11 cellular contexts compared by ENCODE assay signal in the genomic region with DNA sequence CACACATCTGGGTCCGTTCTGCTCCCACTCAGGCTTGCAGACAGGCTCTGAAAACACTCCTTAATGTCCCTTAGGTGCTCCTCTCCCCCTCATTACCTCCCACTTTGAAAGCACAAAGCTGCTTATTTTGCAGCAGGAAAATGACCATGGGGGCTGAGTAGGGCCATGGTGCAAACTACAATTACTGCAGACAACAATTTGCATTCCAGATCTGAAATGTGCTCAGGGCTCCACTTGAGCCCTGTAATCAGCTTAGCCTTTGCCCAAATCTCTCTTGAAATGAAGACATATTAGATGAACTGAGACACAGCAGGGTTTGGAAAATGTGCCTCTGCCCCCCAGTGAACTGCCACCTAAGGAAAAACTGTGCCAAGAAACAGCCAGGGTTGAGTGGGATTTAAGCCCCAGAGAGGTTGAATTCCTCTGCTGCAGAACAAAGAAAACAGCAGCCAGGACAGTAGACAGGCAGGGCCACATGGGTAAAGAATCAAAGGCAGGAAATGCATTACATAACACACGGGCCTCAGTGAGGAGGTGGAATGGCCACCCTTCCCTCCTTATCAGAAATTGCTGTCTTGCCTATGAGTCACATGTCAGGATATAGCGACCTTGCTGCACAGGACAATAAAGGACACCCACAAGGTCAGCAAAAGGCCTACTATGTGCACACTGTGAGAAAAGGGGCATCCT.
DNase-seq lines count a peak whose midpoint lies in the region; ATAC-seq, FAIRE-seq and TF ChIP-seq lines count a peak whose summit lies in the region.
"Had no signal": no experiment of that assay in that cellular context is flagged by ENCODE, and none has a peak within 500 bp of the region (broad histone marks: within the 10 kb centered on the region; RNA-seq: fewer than 3 reads in every experiment).

No MANE protein-coding gene starts in this region.

- H3K4ac ChIP-seq in mesenchymal stem cell (ENCODE audit: low read depth in 1 of 2, low read length in 2 of 2), result peak overlapping the region in 1 of 2 experiments; percentile 19

- no peaks in the 10 kb centered on the region for H3K79me1 ChIP-seq in mesenchymal stem cell (replicated peaks; ENCODE audit: low read length, poor library complexity, severe bottlenecking)

- H3K4me1 ChIP-seq in DND-41 (ENCODE audit: insufficient read depth, low read length), result peaks cover 26% of the 10 kb centered on the region
- peaks cover 35% of the 10 kb centered on the region for H3K4me1 ChIP-seq in astrocyte (ENCODE audit: insufficient read depth, low read length)
- H3K4me1 ChIP-seq in mesenchymal stem cell (ENCODE audit: control insufficient read depth, insufficient read depth, low read depth, low read length), result peaks cover 2% of the 10 kb centered on the region
- peaks cover 3 to 42% (median 8%) of the 10 kb centered on the region in 3 donors for H3K4me1 ChIP-seq in gastroesophageal sphincter

- H4K8ac ChIP-seq in mesenchymal stem cell (ENCODE audit: low read length), result peak overlapping the region; percentile 8

- H3K4me3 ChIP-seq in DND-41 (ENCODE audit: low read depth in 1 of 2, low read length in 2 of 2) (no peak overlapping the region; a peak in 1 of 4 replicates), NB4 (ENCODE audit: low read depth, low read length) (no peak overlapping the region), astrocyte (ENCODE audit: insufficient read depth, low read depth, low read length) (no peak overlapping the region), mesenchymal stem cell (ENCODE audit: insufficient read depth in 1 of 2, low read depth in 1 of 2, low read length in 2 of 2) (no peak overlapping the region), gastroesophageal sphincter (no peak overlapping the region)

- peak overlapping the region; percentile 73 to 79 for H2BK12ac ChIP-seq in mesenchymal stem cell (ENCODE audit: low read length in 2 of 2)

- TF ChIP-seq EP300 in gastroesophageal sphincter (IDR thresholded peaks at IDR 0.05), result no peak

- 32% methylated on average over 3 of the region's 3 CpGs for whole genome bisulfite sequencing in mesenchymal stem cell
- WGBS in gastroesophageal sphincter (ENCODE audit: low coverage in 1 of 2), 2 donors, result 43 to 60% methylated on average over 1 to 2 of the region's 3 CpGs

- H2AFZ ChIP-seq in DND-41 (ENCODE audit: low read depth, low read length) (peak overlapping the region; percentile 74), astrocyte (ENCODE audit: low read depth, low read length) (peak overlapping the region; percentile 7), mesenchymal stem cell (ENCODE audit: low read depth, low read length) (no peak overlapping the region)

- H3K27me3 ChIP-seq in DND-41 (ENCODE audit: insufficient read depth, low read length, poor library complexity) (no peaks in the 10 kb centered on the region), astrocyte (ENCODE audit: insufficient read depth, low read length) (no peaks in the 10 kb centered on the region), mesenchymal stem cell (ENCODE audit: control insufficient read depth in 1 of 2, insufficient read depth in 1 of 2, low read length in 2 of 2) (no peaks in the 10 kb centered on the region), gastroesophageal sphincter (no peaks in the 10 kb centered on the region)

- H2BK15ac ChIP-seq in mesenchymal stem cell (ENCODE audit: low read depth, poor library complexity, severe bottlenecking), result no peak overlapping the region

- peak overlapping the region; percentile 48 for H3K27ac Mint-ChIP-seq in astrocyte (ENCODE audit: unreplicated experiment)

- H3K18ac ChIP-seq in mesenchymal stem cell (ENCODE audit: low read depth in 1 of 2, low read length in 2 of 2), result peak overlapping the region; percentile 18 to 57

- H3K36me3 ChIP-seq in DND-41 (ENCODE audit: insufficient read depth, low read length) (no peaks in the 10 kb centered on the region), astrocyte (ENCODE audit: insufficient read depth, low read length) (no peaks in the 10 kb centered on the region), mesenchymal stem cell (ENCODE audit: control insufficient read depth in 1 of 2, insufficient read depth in 2 of 2, low read depth in 1 of 2, low read length in 2 of 2) (no peaks in the 10 kb centered on the region), gastroesophageal sphincter (no peaks in the 10 kb centered on the region)

- H3K79me2 ChIP-seq in DND-41 (ENCODE audit: insufficient read depth, low read length), result no peaks in the 10 kb centered on the region
- H3K79me2 ChIP-seq in astrocyte (ENCODE audit: insufficient read depth, low read length), result no peaks in the 10 kb centered on the region

- no peak for TF ChIP-seq POLR2A in NB4 (IDR thresholded peaks at IDR 0.05; ENCODE audit: extremely low read depth, insufficient read length)
- no peak for TF ChIP-seq POLR2A in gastroesophageal sphincter (IDR thresholded peaks at IDR 0.05)

- H3K36me3 Mint-ChIP-seq in astrocyte (ENCODE audit: low read depth, unreplicated experiment), result no peaks in the 10 kb centered on the region

- no peak overlapping the region for H2BK5ac ChIP-seq in mesenchymal stem cell (ENCODE audit: low read depth, low read length, poor library complexity, severe bottlenecking)

- no peaks in the 10 kb centered on the region for H3K27me3 Mint-ChIP-seq in astrocyte (ENCODE audit: low read depth, unreplicated experiment)

- H4K20me1 ChIP-seq in DND-41 (ENCODE audit: insufficient read depth, low read length), result no peaks in the 10 kb centered on the region
- peaks cover 3% of the 10 kb centered on the region for H4K20me1 ChIP-seq in astrocyte (ENCODE audit: insufficient read depth, low read length)

- no peaks in the 10 kb centered on the region for H3K9me3 Mint-ChIP-seq in astrocyte (ENCODE audit: unreplicated experiment)

- H3K4me2 ChIP-seq in DND-41 (ENCODE audit: insufficient read depth, low read length) (0 out of 2 replicates have a peak overlapping the region, but pooled peaks have one; percentile 14), astrocyte (ENCODE audit: low read length) (peak overlapping the region; percentile 34), mesenchymal stem cell (ENCODE audit: low read length, poor library complexity, severe bottlenecking) (no peak overlapping the region)

- H3K9ac ChIP-seq in DND-41 (ENCODE audit: low read depth, low read length) (peak overlapping the region; percentile 42), astrocyte (ENCODE audit: low read length) (no peak overlapping the region), mesenchymal stem cell (ENCODE audit: low read length) (no peak overlapping the region)

- no peak for FAIRE-seq in astrocyte (lab: Jason Lieb, UNC)

- H4K91ac ChIP-seq in mesenchymal stem cell (ENCODE audit: low read length), result peak overlapping the region; percentile 41

- no peak overlapping the region for H2AK5ac ChIP-seq in mesenchymal stem cell (ENCODE audit: low read length, severe bottlenecking)

- TF ChIP-seq CTCF in DND-41 (IDR thresholded peaks at IDR 0.05; ENCODE audit: borderline replicate concordance, extremely low read depth, low read length, poor library complexity, severe bottlenecking), result no peak
- no peak for TF ChIP-seq CTCF in NB4 (IDR thresholded peaks at IDR 0.05; ENCODE audit: low read depth, low read length)
- no peak for TF ChIP-seq CTCF in astrocyte (IDR thresholded peaks at IDR 0.05; ENCODE audit: insufficient read depth, low read depth, low read length)
- no peak for TF ChIP-seq CTCF in gastroesophageal sphincter (IDR thresholded peaks at IDR 0.05)

- H2BK120ac ChIP-seq in mesenchymal stem cell (ENCODE audit: low read depth, low read length), result no peak overlapping the region

- DNase-seq in DND-41 (peak; percentile 69), NB4 (ENCODE audit: low read depth) (peak; percentile 77), astrocyte (ENCODE audit: low read depth) (peak; percentile 43), mesenchymal stem cell (no peak), HuH-7.5 (ENCODE audit: low spot score) (no peak)
- DNase-seq: activated T-cell treated with anti-CD3 and anti-CD28 coated beads, Interleukin-2, amount 50 U/mL, for 4 hours; NCI-H446 treated with DMSO at 0.1 percent for 48 hours; stimulated activated CD4-positive, alpha-beta T cell treated with anti-CD3 and anti-CD28 coated beads, Interleukin-4, amount 100 ng/mL, for 1 hour had no signal

- H3K4me3 Mint-ChIP-seq in astrocyte (ENCODE audit: unreplicated experiment), result peak overlapping the region; percentile 52
- H3K4me3 Mint-ChIP-seq: activated T-cell treated with anti-CD3 and anti-CD28 coated beads, Interleukin-2, amount 50 U/mL, for 4 hours had no signal

- H3K23ac ChIP-seq in mesenchymal stem cell (ENCODE audit: low read length in 2 of 2), result no peak overlapping the region

- peak; percentile 97 for ATAC-seq in DND-41 (ENCODE audit: insufficient read depth, low read depth)
- no peak for ATAC-seq in gastroesophageal sphincter
- ATAC-seq in HG03097 (IDR thresholded peaks at IDR 0.05; ENCODE audit: low FRiP score, unreplicated experiment), result no peak
- no peak for ATAC-seq in GM18519 (IDR thresholded peaks at IDR 0.05; ENCODE audit: low FRiP score, unreplicated experiment)
- ATAC-seq: activated T-cell treated with anti-CD3 and anti-CD28 coated beads, Interleukin-2, amount 50 U/mL, for 4 hours had no signal

- H3K14ac ChIP-seq in mesenchymal stem cell (ENCODE audit: low read length in 2 of 2), result peak overlapping the region in 1 of 2 experiments; percentile 6

- H3K9me3 ChIP-seq in DND-41 (ENCODE audit: insufficient read depth, low read length, severe bottlenecking) (no peaks in the 10 kb centered on the region), astrocyte (ENCODE audit: insufficient read depth, low read depth, low read length) (no peaks in the 10 kb centered on the region), mesenchymal stem cell (ENCODE audit: control insufficient read depth, low read length) (no peaks in the 10 kb centered on the region), gastroesophageal sphincter (no peaks in the 10 kb centered on the region)

- peak overlapping the region; percentile 77 for H3K27ac ChIP-seq in DND-41 (ENCODE audit: low read length)
- no peak overlapping the region for H3K27ac ChIP-seq in astrocyte (ENCODE audit: low read depth, low read length)
- H3K27ac ChIP-seq in mesenchymal stem cell (ENCODE audit: low read length, poor library complexity, severe bottlenecking), result no peak overlapping the region
- no peak overlapping the region for H3K27ac ChIP-seq in gastroesophageal sphincter

- peaks cover 49% of the 10 kb centered on the region for H3K4me1 Mint-ChIP-seq in astrocyte (ENCODE audit: low read depth, unreplicated experiment)

Comparison
In these comparisons a context has a peak if more than half of its experiments do, and no peak if none do; other contexts are left out.
1. DNase-seq: peak in DND-41 (single experiment), NB4 (single experiment) and astrocyte (single experiment); none in mesenchymal stem cell (single experiment) and HuH-7.5 (single experiment).